Comparison of ENCODE assay signal across 16 cellular contexts in genomic region chr4:7189475-7190277, GRCh38. TPM values are rescaled to one million over a fixed set of nuclear protein-coding genes. Genes with fewer than 3 reads are reported as not detected.
DNase-seq lines count a peak whose midpoint lies in the region; ATAC-seq, FAIRE-seq and TF ChIP-seq lines count a peak whose summit lies in the region.
"Had no signal": no experiment of that assay in that cellular context is flagged by ENCODE, and none has a peak within 500 bp of the region (broad histone marks: within the 10 kb centered on the region; RNA-seq: fewer than 3 reads in every experiment).

No MANE protein-coding gene starts in this region.

- 27 to 56% (median 31%) methylated on average over 11 of the region's 11 CpGs for WGBS in small intestine, 3 donors

- DNase-seq in NCI-H82 (lab: John Stamatoyannopoulos, UW) (peak; percentile 13), NCI-H82 treated with DMSO at 0.1 percent for 48 hours (lab: John Stamatoyannopoulos, UW; ENCODE audit: unreplicated experiment) (no peak), foreskin keratinocyte (no peak), small intestine (peak; percentile 27), cerebellar cortex (ENCODE audit: low spot score) (no peak)
- DNase-seq in activated CD4-positive, alpha-beta T cell treated with anti-CD3 and anti-CD28 coated beads, Interleukin-2, amount 50 U/mL, for 1 hour, result no peak
- DNase-seq: activated naive CD8-positive, alpha-beta T cell treated with anti-CD3 and anti-CD28 coated beads, Interleukin-2, amount 50 U/mL, for 24 hours; EL; NCI-H1105 treated with DMSO at 0.1 percent for 48 hours; nucleus accumbens; SHP77 treated with DMSO at 0.1 percent for 48 hours; stimulated activated CD4-positive, alpha-beta T cell treated with anti-CD3 and anti-CD28 coated beads, Interleukin-12 subunit alpha, Interleukin-12 subunit beta, amount 100 ng/mL, for 4 hours had no signal

- H3K4me3 ChIP-seq in small intestine (ENCODE audit: low read depth in 1 of 2, low read length in 2 of 2), result no peak overlapping the region
- H3K4me3 ChIP-seq: esophagus muscularis mucosa, lung had no signal

- ATAC-seq in foreskin keratinocyte (no peak), GM21381 (IDR thresholded peaks at IDR 0.05; ENCODE audit: unreplicated experiment) (no peak)
- ATAC-seq: activated naive CD8-positive, alpha-beta T cell treated with anti-CD3 and anti-CD28 coated beads, Interleukin-2, amount 50 U/mL, for 24 hours had no signal

- FAIRE-seq in small intestine (lab: Jason Lieb, UNC), result no peak

- no peaks in the 10 kb centered on the region for H3K4me1 ChIP-seq in foreskin keratinocyte
- H3K4me1 ChIP-seq in small intestine (ENCODE audit: control insufficient read depth in 2 of 2, insufficient read depth in 1 of 2, low read depth in 1 of 2, low read length in 1 of 2), result no peaks in the 10 kb centered on the region

- H3K27me3 ChIP-seq in foreskin keratinocyte, result peaks cover 52% of the 10 kb centered on the region
- peaks cover 6 to 15% of the 10 kb centered on the region in 2 donors for H3K27me3 ChIP-seq in small intestine (ENCODE audit: control insufficient read depth in 2 of 2, insufficient read depth in 2 of 2, low read length in 2 of 2)

- no peaks in the 10 kb centered on the region for H3K36me3 ChIP-seq in small intestine (ENCODE audit: control insufficient read depth in 2 of 2, insufficient read depth in 2 of 2, low read length in 2 of 2)
- H3K36me3 ChIP-seq: esophagus muscularis mucosa had no signal

- peak; percentile 31; the same call in 1 of the 2 replicates for TF ChIP-seq CTCF in LNCAP (IDR thresholded peaks at IDR 0.05)
- peak; percentile 11 for TF ChIP-seq CTCF in foreskin keratinocyte (conservative IDR thresholded peaks at IDR 0.05)

- H3K27ac ChIP-seq in foreskin keratinocyte (no peak overlapping the region), small intestine (ENCODE audit: low read depth in 1 of 2, low read length in 1 of 2) (no peak overlapping the region)
- H3K27ac ChIP-seq: esophagus muscularis mucosa had no signal

- H3K9me3 ChIP-seq in small intestine (ENCODE audit: control insufficient read depth, low read depth), result no peaks in the 10 kb centered on the region
- H3K9me3 ChIP-seq: esophagus muscularis mucosa had no signal

RNA-seq across cellular contexts. Expression of gene SORCS2, which starts 2.7 kb away (rescaled TPM):
- 0.03 and 0.04 TPM in 2 replicates for total RNA-seq in foreskin keratinocyte
- polyA plus RNA-seq in foreskin keratinocyte (0.04 and 0.11 TPM in 2 replicates), small intestine (1 to 10 TPM in 1 of 3 donors, under 1 TPM in 1, not detected in 1; 0.63 to 2.2 TPM)

Comparison
In these comparisons a context has a peak if more than half of its experiments do, and no peak if none do; other contexts are left out.
1. DNase-seq: peak in NCI-H82 (single experiment) and small intestine (single experiment); none in NCI-H82 treated with DMSO at 0.1 percent for 48 hours (single experiment), foreskin keratinocyte (0 of 2), cerebellar cortex (single experiment) and activated CD4-positive, alpha-beta T cell treated with anti-CD3 and anti-CD28 coated beads, Interleukin-2, amount 50 U/mL, for 1 hour (single experiment).